Comparison of ENCODE assay signal across 28 cellular contexts in the genomic region with DNA sequence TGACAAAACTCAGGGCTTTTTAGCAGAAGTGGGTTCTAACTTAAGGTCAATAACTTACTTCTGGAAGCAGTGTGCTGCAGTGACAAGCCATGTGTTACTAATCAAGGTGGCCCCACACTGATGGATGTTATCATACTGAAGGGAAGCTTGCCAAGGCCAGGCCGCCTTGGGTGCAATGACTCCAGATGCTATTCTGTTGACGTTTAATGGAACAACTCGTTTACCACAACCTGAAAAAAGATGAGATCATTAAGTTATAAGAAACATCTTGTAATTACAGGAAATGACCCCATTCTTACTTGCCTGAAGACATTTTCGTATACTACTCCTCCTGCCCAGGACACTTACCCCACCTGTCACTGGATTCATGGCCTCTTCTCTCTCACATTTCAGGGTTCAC. TPM values are rescaled to one million over a fixed set of nuclear protein-coding genes. Genes with fewer than 3 reads are reported as not detected.
DNase-seq lines count a peak whose midpoint lies in the region; ATAC-seq and TF ChIP-seq lines count a peak whose summit lies in the region.
"Had no signal": no experiment of that assay in that cellular context is flagged by ENCODE, and none has a peak within 500 bp of the region (broad histone marks: within the 10 kb centered on the region; RNA-seq: fewer than 3 reads in every experiment).

No MANE protein-coding gene starts in this region.

- H3K79me2 ChIP-seq in GM23248 (ENCODE audit: insufficient read depth) (no peaks in the 10 kb centered on the region), SK-N-SH (ENCODE audit: insufficient read depth) (no peaks in the 10 kb centered on the region)
- H3K79me2 ChIP-seq: parathyroid adenoma had no signal

- ATAC-seq in HG03571 (IDR thresholded peaks at IDR 0.05; ENCODE audit: unreplicated experiment) = no peak
- ATAC-seq: heart left ventricle, left colon, right cardiac atrium had no signal

- CTCF ChIA-PET in SK-N-SH (lab: Yijun Ruan, JAX) = interaction anchor here (1.2 kb wide), 1 partner anchor 15 kb away, joined by 3 read pairs; no protein-coding TSS in a partner anchor

- H4K20me1 ChIP-seq in GM23248 (ENCODE audit: insufficient read depth) = no peaks in the 10 kb centered on the region
- no peaks in the 10 kb centered on the region for H4K20me1 ChIP-seq in SK-N-SH (ENCODE audit: insufficient read depth)

- H3K9me2 ChIP-seq in GM23248 (ENCODE audit: insufficient read depth) (no peaks in the 10 kb centered on the region), SK-N-SH (no peaks in the 10 kb centered on the region)

- DNase-seq in GM23248 = peak; percentile 47
- peak; percentile 15 for DNase-seq in SK-N-SH
- peak; percentile 4 for DNase-seq in fibroblast of gingiva (ENCODE audit: low read depth)
- DNase-seq in non-pigmented ciliary epithelial cell (ENCODE audit: low read depth) = peak; percentile 70
- no peak for DNase-seq in effector CD8-positive, alpha-beta T cell (lab: John Stamatoyannopoulos, UW)
- DNase-seq in stimulated activated naive CD4-positive, alpha-beta T cell treated with Interleukin-2 at 50 U/mL for 16 hours (lab: John Stamatoyannopoulos, UW) = no peak
- DNase-seq: activated CD4-positive, alpha-beta memory T cell treated with anti-CD3 and anti-CD28 coated beads, Interleukin-2, amount 10 ng/mL, durations not matched to agents 7 days and 5 days; activated CD4-positive, CD25-positive, alpha-beta regulatory T cell treated with anti-CD3 and anti-CD28 coated beads, Interleukin-2, amount 50 U/mL, for 72 hours; activated CD8-positive, alpha-beta memory T cell treated with anti-CD3 and anti-CD28 coated beads, Interleukin-2, amount 50 U/mL, for 48 hours; activated naive CD4-positive, alpha-beta T cell treated with anti-CD3 and anti-CD28 coated beads, Interleukin-2, amount 10 ng/mL, durations not matched to agents 7 days and 5 days; anterior cingulate cortex; caudate nucleus; CD4-positive, CD25-positive, alpha-beta regulatory T cell; left colon; NCI-H2081 treated with DMSO at 0.1 percent for 48 hours; NCI-H226; right cardiac atrium; spleen; substantia nigra; T-helper 1 cell had no signal

- H3K27me3 ChIP-seq in GM23248 (replicated peaks; ENCODE audit: insufficient read depth) = no peaks in the 10 kb centered on the region
- H3K27me3 ChIP-seq in SK-N-SH (ENCODE audit: insufficient read depth) = no peaks in the 10 kb centered on the region
- H3K27me3 ChIP-seq: heart left ventricle, SJSA1, spleen had no signal

- no peak for TF ChIP-seq CTCF in SK-N-SH (IDR thresholded peaks at IDR 0.05)

- H3K4me3 ChIP-seq in GM23248 (no peak overlapping the region), SK-N-SH (ENCODE audit: low read depth in 2 of 2, low read length in 1 of 2) (no peak overlapping the region)
- H3K4me3 ChIP-seq: heart left ventricle, SJSA1, spleen had no signal

- no peak for TF ChIP-seq RAD21 in SK-N-SH (IDR thresholded peaks at IDR 0.05; ENCODE audit: low read length)

- H3K9me3 ChIP-seq in GM23248 (ENCODE audit: low read depth) (no peaks in the 10 kb centered on the region), SK-N-SH (no peaks in the 10 kb centered on the region)
- H3K9me3 ChIP-seq: heart left ventricle, SJSA1 had no signal

- in situ Hi-C loops in GM23248 (cut with MboI) = no loop called here

- no peaks in the 10 kb centered on the region for H3F3A ChIP-seq in GM23248 (ENCODE audit: insufficient read depth)
- no peaks in the 10 kb centered on the region for H3F3A ChIP-seq in SK-N-SH (replicated peaks; ENCODE audit: insufficient read depth)

- no peak overlapping the region for H2AFZ ChIP-seq in GM23248
- H2AFZ ChIP-seq in SK-N-SH (ENCODE audit: low read depth) = no peak overlapping the region
- H2AFZ ChIP-seq: parathyroid adenoma had no signal

- H3K4me1 ChIP-seq in GM23248 (ENCODE audit: insufficient read depth) (peaks cover 4% of the 10 kb centered on the region; the same call in 1 of the 2 replicates), SK-N-SH (ENCODE audit: control insufficient read depth in 1 of 2, insufficient read depth in 2 of 2, low read depth in 1 of 2, low read length in 1 of 2) (peaks cover 0 to 5% of the 10 kb centered on the region in 2 experiments; a peak in 1 of 4 replicates)
- H3K4me1 ChIP-seq: heart left ventricle, parathyroid adenoma, SJSA1, spleen had no signal

- POLR2A ChIA-PET in SK-N-SH (lab: Yijun Ruan, JAX) = no interaction called here

- H3K27ac ChIP-seq in GM23248 (no peak overlapping the region), SK-N-SH (ENCODE audit: low read depth in 2 of 2, low read length in 1 of 2) (no peak overlapping the region)
- H3K27ac ChIP-seq: heart left ventricle, parathyroid adenoma, SJSA1, spleen had no signal

- 37 to 39% methylated on average over 4 of the region's 4 CpGs for WGBS in GM23248 (ENCODE audit: low coverage in 1 of 2, low lambda C conversion rate in 2 of 2, missing lambda C conversion rate in 2 of 2), 2 experiments
- WGBS in SK-N-SH (ENCODE audit: low lambda C conversion rate) = 31% methylated on average over 4 of the region's 4 CpGs

- no peak for TF ChIP-seq EP300 in SK-N-SH (IDR thresholded peaks at IDR 0.05; ENCODE audit: borderline replicate concordance in 1 of 2, low read depth in 1 of 2, low read length in 1 of 2)

- H3K4me2 ChIP-seq in GM23248 (ENCODE audit: unreplicated experiment) (no peak overlapping the region), SK-N-SH (no peak overlapping the region)

- H3K9ac ChIP-seq in GM23248 (no peak overlapping the region), SK-N-SH (no peak overlapping the region)
- H3K9ac ChIP-seq: parathyroid adenoma had no signal

- H3K36me3 ChIP-seq in GM23248 (ENCODE audit: low read depth) = no peaks in the 10 kb centered on the region
- H3K36me3 ChIP-seq in SK-N-SH (replicated peaks in 1 of 2; ENCODE audit: control insufficient read depth in 1 of 2, insufficient read depth in 2 of 2, low read length in 1 of 2) = no peaks in the 10 kb centered on the region
- H3K36me3 ChIP-seq: heart left ventricle, SJSA1, spleen had no signal

TF ChIP-seq in SK-N-SH, 30 proteins besides CTCF, POLR2A, EP300 and RAD21:
- TF ChIP-seq TCF12 (IDR thresholded peaks at IDR 0.05) = peak; percentile 60
- TF ChIP-seq RFX5 (IDR thresholded peaks at IDR 0.05; ENCODE audit: low read length) = no peak
- no peak for TF ChIP-seq TAF1 (IDR thresholded peaks at IDR 0.05; ENCODE audit: borderline replicate concordance, low read depth, low read length)
- TF ChIP-seq POLR2AphosphoS5 (IDR thresholded peaks at IDR 0.05; ENCODE audit: low read depth, low read length) = no peak
- no peak for TF ChIP-seq GABPA (IDR thresholded peaks at IDR 0.05; ENCODE audit: low read depth)
- TF ChIP-seq, protein P1, sequence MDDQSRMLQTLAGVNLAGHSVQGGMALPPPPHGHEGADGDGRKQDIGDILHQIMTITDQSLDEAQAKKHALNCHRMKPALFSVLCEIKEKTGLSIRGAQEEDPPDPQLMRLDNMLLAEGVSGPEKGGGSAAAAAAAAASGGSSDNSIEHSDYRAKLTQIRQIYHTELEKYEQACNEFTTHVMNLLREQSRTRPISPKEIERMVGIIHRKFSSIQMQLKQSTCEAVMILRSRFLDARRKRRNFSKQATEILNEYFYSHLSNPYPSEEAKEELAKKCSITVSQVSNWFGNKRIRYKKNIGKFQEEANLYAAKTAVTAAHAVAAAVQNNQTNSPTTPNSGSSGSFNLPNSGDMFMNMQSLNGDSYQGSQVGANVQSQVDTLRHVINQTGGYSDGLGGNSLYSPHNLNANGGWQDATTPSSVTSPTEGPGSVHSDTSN (IDR thresholded peaks at IDR 0.05) = peak; percentile 11; the same call in 1 of the 2 replicates
- no peak for TF ChIP-seq GATA2 (CRISPR knock-in tag; IDR thresholded peaks at IDR 0.05)
TF ChIP-seq in SK-N-SH: peak in this region for 2.

RNA-seq across cellular contexts. Expression of a gene that starts 38.9 kb away (rescaled TPM):
- not detected in 2 replicates for total RNA-seq in GM23248 (2014; rRNA removed; shearing (Covaris generic))
- not detected in 2 replicates for polyA plus RNA-seq in GM23248 (2016; fragmentation: Nextera tagmentation; extraction: Ambion mirVana)
- 0.02 TPM in 1 of 2 replicates, not detected in the other for polyA plus RNA-seq in SK-N-SH (2012; rRNA removed)
- polyA plus RNA-seq in SK-N-SH (2012; cell fraction: cytosol; rRNA removed) = 0.01 and 0.03 TPM in 2 replicates
- not detected in 2 replicates for polyA plus RNA-seq in SK-N-SH (2012; cell fraction: nucleus; rRNA removed)
- total RNA-seq: activated CD4-positive, alpha-beta memory T cell treated with anti-CD3 and anti-CD28 coated beads, Interleukin-2, amount 10 ng/mL, durations not matched to agents 7 days and 5 days; CD4-positive, CD25-positive, alpha-beta regulatory T cell; H1; heart left ventricle; HT1080; left colon; neural crest cell; right cardiac atrium; SJSA1; spleen had no signal
- polyA plus RNA-seq: AG04450; CD4-positive, CD25-positive, alpha-beta regulatory T cell; H1; heart left ventricle; right cardiac atrium had no signal

RNA-seq across cellular contexts. Expression of a gene that starts 40.6 kb away (rescaled TPM):
- total RNA-seq in GM23248 (2014; rRNA removed; shearing (Covaris generic)) = not detected in 2 replicates
- polyA plus RNA-seq in GM23248 (2016; fragmentation: Nextera tagmentation; extraction: Ambion mirVana) = not detected in 2 replicates
- not detected in 2 replicates for polyA plus RNA-seq in SK-N-SH (2012; rRNA removed)
- polyA plus RNA-seq in SK-N-SH (2012; cell fraction: cytosol; rRNA removed) = 0.01 and 0.03 TPM in 2 replicates
- not detected in 2 replicates for polyA plus RNA-seq in SK-N-SH (2012; cell fraction: nucleus; rRNA removed)
- total RNA-seq: activated CD4-positive, alpha-beta memory T cell treated with anti-CD3 and anti-CD28 coated beads, Interleukin-2, amount 10 ng/mL, durations not matched to agents 7 days and 5 days; CD4-positive, CD25-positive, alpha-beta regulatory T cell; H1; heart left ventricle; HT1080; left colon; neural crest cell; right cardiac atrium; SJSA1; spleen had no signal
- polyA plus RNA-seq: AG04450; CD4-positive, CD25-positive, alpha-beta regulatory T cell; H1; heart left ventricle; right cardiac atrium had no signal

Comparison
In these comparisons a context has a peak if more than half of its experiments do, and no peak if none do; other contexts are left out.
1. DNase-seq: peak in GM23248 (single experiment), SK-N-SH (single experiment), fibroblast of gingiva (single experiment) and non-pigmented ciliary epithelial cell (single experiment); none in effector CD8-positive, alpha-beta T cell (single experiment) and stimulated activated naive CD4-positive, alpha-beta T cell treated with Interleukin-2 at 50 U/mL for 16 hours (single experiment).